In genomic region chr7:150688630-150689029, GRCh38 we compare ENCODE assay signal across 28 cellular contexts. TPM values are rescaled to one million over a fixed set of nuclear protein-coding genes. Genes with fewer than 3 reads are reported as not detected.
DNase-seq lines count a peak whose midpoint lies in the region; ATAC-seq, FAIRE-seq and TF ChIP-seq lines count a peak whose summit lies in the region.
"Had no signal": no experiment of that assay in that cellular context is flagged by ENCODE, and none has a peak within 500 bp of the region (broad histone marks: within the 10 kb centered on the region; RNA-seq: fewer than 3 reads in every experiment).

No MANE protein-coding gene starts in this region.

- no peak for FAIRE-seq in K562 (lab: Jason Lieb, UNC)
- FAIRE-seq: colon, HTR-8/SVneo had no signal

- no peaks in the 10 kb centered on the region for H3K9me1 ChIP-seq in K562 (ENCODE audit: control insufficient read depth, insufficient read depth, low read length)

- peak overlapping the region; percentile 99 for H3K27ac Mint-ChIP-seq in activated naive CD4-positive, alpha-beta T cell treated with anti-CD3 and anti-CD28 coated beads, Interleukin-2, amount 50 U/mL, for 24 hours
- peak overlapping the region; percentile 99 for H3K27ac Mint-ChIP-seq in T-helper 17 cell
- peak overlapping the region; percentile 96 for H3K27ac Mint-ChIP-seq in stimulated activated effector memory CD8-positive, alpha-beta T cell treated with anti-CD3 and anti-CD28 coated beads, Interleukin-12 subunit alpha, Interleukin-12 subunit beta, amount 100 ng/mL, for 72 hours
- H3K27ac Mint-ChIP-seq: type B pancreatic cell had no signal

- peaks cover 58% of the 10 kb centered on the region for H3K36me3 Mint-ChIP-seq in activated naive CD4-positive, alpha-beta T cell treated with anti-CD3 and anti-CD28 coated beads, Interleukin-2, amount 50 U/mL, for 24 hours
- H3K36me3 Mint-ChIP-seq in T-helper 17 cell (ENCODE audit: low read depth), result peaks cover 21% of the 10 kb centered on the region
- peaks cover 62% of the 10 kb centered on the region for H3K36me3 Mint-ChIP-seq in stimulated activated effector memory CD8-positive, alpha-beta T cell treated with anti-CD3 and anti-CD28 coated beads, Interleukin-12 subunit alpha, Interleukin-12 subunit beta, amount 100 ng/mL, for 72 hours
- H3K36me3 Mint-ChIP-seq: type B pancreatic cell had no signal

- POLR2A ChIA-PET in K562 (lab: Yijun Ruan, JAX), result no interaction called here

- intact Hi-C loops in K562 (cut with micrococcal nuclease) (no loop called here), psoas muscle (cut with DNase I) (no loop called here)

- no peak for DNase-seq in activated naive CD4-positive, alpha-beta T cell (lab: John Stamatoyannopoulos, UW)
- DNase-seq in T-helper 17 cell, result no peak
- DNase-seq in K562 (ENCODE audit: extremely low read depth in 1 of 4, low spot score in 3 of 4), result no peak
- DNase-seq in stimulated activated effector memory CD8-positive, alpha-beta T cell treated with anti-CD3 and anti-CD28 coated beads, Interleukin-12 subunit alpha, Interleukin-12 subunit beta, amount 100 ng/mL, for 72 hours (ENCODE audit: low spot score in 2 of 2), result no peak
- no peak for DNase-seq in psoas muscle
- DNase-seq in erythroblast (lab: John Stamatoyannopoulos, UW), result no peak
- DNase-seq: body of pancreas; DMS79; glutamatergic neuron; HCEC 1CT; Kasumi-1; left colon; midbrain; NCI-H1048; NCI-H2029; NCI-H226; NCI-H82; PC-3; SHP77 treated with DMSO at 0.1 percent for 48 hours; stimulated activated CD4-positive, alpha-beta T cell treated with anti-CD3 and anti-CD28 coated beads, Interleukin-2, amount 100 ng/mL, for 48 hours; stomach; WERI-Rb-1 had no signal

- no peaks in the 10 kb centered on the region for H3K4me1 ChIP-seq in K562 (replicated peaks in 1 of 2; ENCODE audit: control insufficient read depth in 2 of 2, insufficient read depth in 2 of 2, low read length in 2 of 2)
- no peaks in the 10 kb centered on the region for H3K4me1 ChIP-seq in psoas muscle

- no peak for TF ChIP-seq RAD21 in K562 (CRISPR knock-in tag; conservative IDR thresholded peaks at IDR 0.05 in 1 of 2, IDR thresholded peaks at IDR 0.05 in 1 of 2)

- H3K27me3 ChIP-seq in K562 (ENCODE audit: control insufficient read depth in 2 of 2, insufficient read depth in 2 of 2, low read length in 2 of 2) (peaks cover 8 to 16% of the 10 kb centered on the region in 2 experiments; a peak in 3 of 5 replicates), psoas muscle (ENCODE audit: insufficient read depth in 3 of 3, low read length in 2 of 3) (no peaks in the 10 kb centered on the region)
- H3K27me3 ChIP-seq: body of pancreas, stomach had no signal

- H3K36me3 ChIP-seq in K562 (ENCODE audit: control insufficient read depth, insufficient read depth, low read length) (no peaks in the 10 kb centered on the region), psoas muscle (ENCODE audit: insufficient read depth in 1 of 2, low read depth in 1 of 2) (no peaks in the 10 kb centered on the region)
- H3K36me3 ChIP-seq: WERI-Rb-1 had no signal

- WGBS in K562 (ENCODE audit: insufficient coverage, low coverage, missing lambda C conversion rate), result 4% methylated on average over 6 of the region's 6 CpGs
- WGBS in psoas muscle, 3 donors, result 81 to 94% (median 88%) methylated on average over 6 of the region's 6 CpGs

- no peaks in the 10 kb centered on the region for H3K27me3 Mint-ChIP-seq in activated naive CD4-positive, alpha-beta T cell treated with anti-CD3 and anti-CD28 coated beads, Interleukin-2, amount 50 U/mL, for 24 hours
- H3K27me3 Mint-ChIP-seq in T-helper 17 cell, result no peaks in the 10 kb centered on the region

- CTCF ChIA-PET in K562 (lab: Yijun Ruan, JAX; ENCODE audit: low intra/inter-chr PET ratio), result no interaction called here

- no peak overlapping the region for H2AFZ ChIP-seq in K562 (ENCODE audit: low read depth, low read length)

- H3K9me3 ChIP-seq in T-helper 17 cell (ENCODE audit: control insufficient read depth, low read length, poor library complexity, severe bottlenecking), result peaks cover 19% of the 10 kb centered on the region
- H3K9me3 ChIP-seq in K562 (replicated peaks; ENCODE audit: control insufficient read depth, insufficient read depth, low read depth, low read length), result no peaks in the 10 kb centered on the region
- H3K9me3 ChIP-seq in psoas muscle, result no peaks in the 10 kb centered on the region
- H3K9me3 ChIP-seq: body of pancreas had no signal

- no peaks in the 10 kb centered on the region for H3K79me2 ChIP-seq in K562 (ENCODE audit: control insufficient read depth, insufficient read depth, low read length)

- no peak overlapping the region for H3K9ac ChIP-seq in K562 (ENCODE audit: insufficient read depth in 1 of 2, low read depth in 2 of 2, low read length in 2 of 2)

- H3K9me3 Mint-ChIP-seq in activated naive CD4-positive, alpha-beta T cell treated with anti-CD3 and anti-CD28 coated beads, Interleukin-2, amount 50 U/mL, for 24 hours, result peaks cover 12% of the 10 kb centered on the region
- peaks cover 11% of the 10 kb centered on the region for H3K9me3 Mint-ChIP-seq in stimulated activated effector memory CD8-positive, alpha-beta T cell treated with anti-CD3 and anti-CD28 coated beads, Interleukin-12 subunit alpha, Interleukin-12 subunit beta, amount 100 ng/mL, for 72 hours
- H3K9me3 Mint-ChIP-seq: type B pancreatic cell had no signal

- no peak overlapping the region for H3K4me2 ChIP-seq in K562 (ENCODE audit: insufficient read depth, low read length)
- H3K4me2 ChIP-seq: smooth muscle cell had no signal

- TF ChIP-seq CTCF in K562 (IDR thresholded peaks at IDR 0.05 in 2 of 3, conservative IDR thresholded peaks at IDR 0.05 in 1 of 3; ENCODE audit: insufficient read depth in 2 of 3, low read depth in 1 of 3, low read length in 3 of 3) (peak in 1 of 3 experiments; percentile 33; a peak in 2 of 6 replicates), psoas muscle (IDR thresholded peaks at IDR 0.05) (no peak)

- no peak for TF ChIP-seq EP300 in K562 (IDR thresholded peaks at IDR 0.05; ENCODE audit: low read length)

- TF ChIP-seq POLR2A in K562 (conservative IDR thresholded peaks at IDR 0.05), result no peak
- TF ChIP-seq POLR2A in erythroblast (IDR thresholded peaks at IDR 0.05; ENCODE audit: low read length), result no peak

- ATAC-seq in T-helper 17 cell (no peak), K562 (peak; percentile 55), psoas muscle (no peak), GM21619 (IDR thresholded peaks at IDR 0.05; ENCODE audit: unreplicated experiment) (no peak)
- ATAC-seq in stimulated activated effector memory CD8-positive, alpha-beta T cell treated with anti-CD3 and anti-CD28 coated beads, Interleukin-12 subunit alpha, Interleukin-12 subunit beta, amount 100 ng/mL, for 72 hours, result no peak
- ATAC-seq: body of pancreas, left colon, PC-3 had no signal

- peak overlapping the region; percentile 96 for H3K4me3 Mint-ChIP-seq in activated naive CD4-positive, alpha-beta T cell treated with anti-CD3 and anti-CD28 coated beads, Interleukin-2, amount 50 U/mL, for 24 hours
- H3K4me3 Mint-ChIP-seq in T-helper 17 cell, result peak overlapping the region; percentile 99
- peak overlapping the region; percentile 86 for H3K4me3 Mint-ChIP-seq in stimulated activated effector memory CD8-positive, alpha-beta T cell treated with anti-CD3 and anti-CD28 coated beads, Interleukin-12 subunit alpha, Interleukin-12 subunit beta, amount 100 ng/mL, for 72 hours
- H3K4me3 Mint-ChIP-seq: type B pancreatic cell had no signal

- H3K4me1 Mint-ChIP-seq in activated naive CD4-positive, alpha-beta T cell treated with anti-CD3 and anti-CD28 coated beads, Interleukin-2, amount 50 U/mL, for 24 hours, result peaks cover 80% of the 10 kb centered on the region
- H3K4me1 Mint-ChIP-seq in T-helper 17 cell, result peaks cover 31% of the 10 kb centered on the region
- H3K4me1 Mint-ChIP-seq in stimulated activated effector memory CD8-positive, alpha-beta T cell treated with anti-CD3 and anti-CD28 coated beads, Interleukin-12 subunit alpha, Interleukin-12 subunit beta, amount 100 ng/mL, for 72 hours, result peaks cover 64% of the 10 kb centered on the region

- no TSS peak for BruUV-seq in K562 (replicated peaks; lab: Mats Ljungman, UMichigan)

- H3K4me3 ChIP-seq in K562, result no peak overlapping the region
- H3K4me3 ChIP-seq in psoas muscle, result no peak overlapping the region
- H3K4me3 ChIP-seq: body of pancreas, smooth muscle cell had no signal

- in situ Hi-C loops in K562 (cut with MboI), result no loop called here

- H3K27ac ChIP-seq in K562 (ENCODE audit: extremely low read depth, low read depth, low read length) (no peak overlapping the region), psoas muscle (no peak overlapping the region)
- H3K27ac ChIP-seq: body of pancreas, stomach, WERI-Rb-1 had no signal

- H4K20me1 ChIP-seq in K562 (replicated peaks; ENCODE audit: control insufficient read depth, insufficient read depth, low read length), result no peaks in the 10 kb centered on the region

RNA-seq across cellular contexts. Expression of gene GIMAP2, which starts 3.1 kb away (rescaled TPM):
- total RNA-seq in T-helper 17 cell (10 to 100 TPM; 53.7 to 68.2 TPM), K562 (2014; rRNA removed) (0.73 and 1.1 TPM in 2 replicates), K562 (2014; rRNA removed; fragmentation: Illumina TruSeq; extraction: Trizol) (1.1 and 1.4 TPM in 2 replicates), K562 (2015; rRNA removed; fragmentation: Illumina TruSeq; extraction: Trizol) (1.3 and 1.5 TPM in 2 replicates), K562 (2021) (1.1 and 1.2 TPM in 2 replicates), psoas muscle (1 to 10 TPM; 1.5 to 5.3 (median 2.8) TPM)
- total RNA-seq in K562 (2011; cell fraction: chromatin; rRNA removed; ENCODE audit: low replicate concordance), result 0.86 TPM in 1 of 2 replicates, not detected in the other
- 0.17 and 0.53 TPM in 2 replicates for total RNA-seq in K562 (2011; cell fraction: nucleolus; rRNA removed)
- 0.51 TPM in 1 of 2 replicates, not detected in the other for total RNA-seq in K562 (2011; cell fraction: nucleoplasm; rRNA removed)
- polyA plus RNA-seq in K562 (2011; rRNA removed) (0.14 and 0.52 TPM in 2 replicates), K562 (2014; fragmentation: Illumina TruSeq; extraction: Trizol) (0.65 and 0.83 TPM in 2 replicates), K562 (2014; fragmentation: Nextera tagmentation; extraction: Ambion mirVana) (1 to 10 TPM; 1.8 TPM), K562 (2014; rRNA removed) (0.37 and 0.57 TPM in 2 replicates), psoas muscle (1 to 10 TPM; 1.4 to 3.1 (median 2.3) TPM)
- polyA plus RNA-seq in K562 (2011; cell fraction: cytosol; rRNA removed), result 0.09 and 0.18 TPM in 2 replicates
- polyA plus RNA-seq in K562 (2011; cell fraction: nucleus; rRNA removed), result 0.14 and 0.15 TPM in 2 replicates
- polyA plus RNA-seq in K562 (2012), result 2.2 and 9.4 TPM in 2 replicates
- 0.42 and 0.60 TPM in 2 replicates for polyA minus RNA-seq in K562 (2011; rRNA and poly(A)+ RNA removed)
- polyA minus RNA-seq in K562 (2011; cell fraction: cytosol; rRNA and poly(A)+ RNA removed), result 0.76 TPM in 1 of 2 replicates, not detected in the other
- not detected in 2 replicates for polyA minus RNA-seq in K562 (2011; cell fraction: nucleus; rRNA and poly(A)+ RNA removed)
- total RNA-seq: PC-3, smooth muscle cell had no signal

RNA-seq across cellular contexts. Expression of gene GIMAP1, which starts 27.8 kb away (rescaled TPM):
- total RNA-seq in T-helper 17 cell, result 10 to 100 TPM; 14.1 to 23.0 TPM
- not detected in 2 replicates for total RNA-seq in K562 (2011; cell fraction: chromatin; rRNA removed; ENCODE audit: low replicate concordance)
- total RNA-seq in K562 (2011; cell fraction: nucleolus; rRNA removed), result not detected in 2 replicates
- not detected in 2 replicates for total RNA-seq in K562 (2011; cell fraction: nucleoplasm; rRNA removed)
- not detected in 2 replicates for total RNA-seq in K562 (2014; rRNA removed)
- total RNA-seq in K562 (2014; rRNA removed; fragmentation: Illumina TruSeq; extraction: Trizol), result not detected in 2 replicates
- total RNA-seq in K562 (2015; rRNA removed; fragmentation: Illumina TruSeq; extraction: Trizol), result not detected in 2 replicates
- 0.11 and 0.13 TPM in 2 replicates for total RNA-seq in K562 (2021)
- not detected in 2 replicates for polyA plus RNA-seq in K562 (2011; rRNA removed)
- polyA plus RNA-seq in K562 (2011; cell fraction: cytosol; rRNA removed), result 0.03 TPM in 1 of 2 replicates, not detected in the other
- not detected in 2 replicates for polyA plus RNA-seq in K562 (2011; cell fraction: nucleus; rRNA removed)
- polyA plus RNA-seq in K562 (2012), result not detected in 2 replicates
- not detected in 2 replicates for polyA plus RNA-seq in K562 (2014; fragmentation: Illumina TruSeq; extraction: Trizol)
- not detected for polyA plus RNA-seq in K562 (2014; fragmentation: Nextera tagmentation; extraction: Ambion mirVana)
- 0.04 TPM in 1 of 2 replicates, not detected in the other for polyA plus RNA-seq in K562 (2014; rRNA removed)
- polyA minus RNA-seq in K562 (2011; rRNA and poly(A)+ RNA removed), result not detected in 2 replicates
- polyA minus RNA-seq in K562 (2011; cell fraction: cytosol; rRNA and poly(A)+ RNA removed), result not detected in 2 replicates
- polyA minus RNA-seq in K562 (2011; cell fraction: nucleus; rRNA and poly(A)+ RNA removed), result not detected in 2 replicates
- 1 to 10 TPM; 1.8 to 3.9 (median 2.4) TPM for total RNA-seq in psoas muscle
- polyA plus RNA-seq in psoas muscle, result 1 to 10 TPM; 3.3 to 3.6 (median 3.5) TPM
- total RNA-seq: PC-3, smooth muscle cell had no signal
- polyA plus RNA-seq: smooth muscle cell had no signal

RNA-seq across cellular contexts. Expression of gene GIMAP5, which starts 48.6 kb away (rescaled TPM):
- total RNA-seq in T-helper 17 cell (10 to 100 TPM; 44.1 to 65.3 TPM), K562 (2014; rRNA removed) (not detected in 2 replicates), K562 (2014; rRNA removed; fragmentation: Illumina TruSeq; extraction: Trizol) (not detected in 2 replicates), K562 (2015; rRNA removed; fragmentation: Illumina TruSeq; extraction: Trizol) (not detected in 2 replicates), K562 (2021) (0.35 and 0.51 TPM in 2 replicates), psoas muscle (1 to 10 TPM; 4.1 to 8.4 (median 7.7) TPM)
- not detected in 2 replicates for total RNA-seq in K562 (2011; cell fraction: chromatin; rRNA removed; ENCODE audit: low replicate concordance)
- total RNA-seq in K562 (2011; cell fraction: nucleolus; rRNA removed), result not detected in 2 replicates
- total RNA-seq in K562 (2011; cell fraction: nucleoplasm; rRNA removed), result not detected in 2 replicates
- polyA plus RNA-seq in K562 (2011; rRNA removed) (not detected in 2 replicates), K562 (2014; fragmentation: Illumina TruSeq; extraction: Trizol) (not detected in 2 replicates), K562 (2014; fragmentation: Nextera tagmentation; extraction: Ambion mirVana) (not detected), K562 (2014; rRNA removed) (not detected in 2 replicates), psoas muscle (10 to 100 TPM in 2 of 3 donors, 1 to 10 TPM in 1; 8.8 to 12.4 (median 11.8) TPM)
- not detected in 2 replicates for polyA plus RNA-seq in K562 (2011; cell fraction: cytosol; rRNA removed)
- polyA plus RNA-seq in K562 (2011; cell fraction: nucleus; rRNA removed), result not detected in 2 replicates
- polyA plus RNA-seq in K562 (2012), result 0.48 TPM in 1 of 2 replicates, not detected in the other
- polyA minus RNA-seq in K562 (2011; rRNA and poly(A)+ RNA removed), result not detected in 2 replicates
- not detected in 2 replicates for polyA minus RNA-seq in K562 (2011; cell fraction: cytosol; rRNA and poly(A)+ RNA removed)
- not detected in 2 replicates for polyA minus RNA-seq in K562 (2011; cell fraction: nucleus; rRNA and poly(A)+ RNA removed)
- total RNA-seq: PC-3, smooth muscle cell had no signal
- polyA plus RNA-seq: smooth muscle cell had no signal

RNA-seq across cellular contexts. Expression of gene GIMAP6, which starts 56.4 kb away (rescaled TPM):
- total RNA-seq in T-helper 17 cell (10 to 100 TPM; 25.5 to 48.3 TPM), K562 (2014; rRNA removed) (0.20 and 0.45 TPM in 2 replicates), K562 (2014; rRNA removed; fragmentation: Illumina TruSeq; extraction: Trizol) (0.18 and 0.22 TPM in 2 replicates), K562 (2015; rRNA removed; fragmentation: Illumina TruSeq; extraction: Trizol) (0.38 and 0.43 TPM in 2 replicates), K562 (2021) (0.38 and 0.49 TPM in 2 replicates), psoas muscle (10 to 100 TPM; 10.3 to 21.8 (median 14.0) TPM)
- not detected in 2 replicates for total RNA-seq in K562 (2011; cell fraction: chromatin; rRNA removed; ENCODE audit: low replicate concordance)
- 0.26 TPM in 1 of 2 replicates, not detected in the other for total RNA-seq in K562 (2011; cell fraction: nucleolus; rRNA removed)
- not detected in 2 replicates for total RNA-seq in K562 (2011; cell fraction: nucleoplasm; rRNA removed)
- polyA plus RNA-seq in K562 (2011; rRNA removed) (0.04 TPM in 1 of 2 replicates, not detected in the other), K562 (2014; fragmentation: Illumina TruSeq; extraction: Trizol) (0.21 TPM in 2 replicates), K562 (2014; fragmentation: Nextera tagmentation; extraction: Ambion mirVana) (under 1 TPM; 0.04 TPM), K562 (2014; rRNA removed) (0.07 and 0.34 TPM in 2 replicates), psoas muscle (10 to 100 TPM in 1 of 3 donors, 1 to 10 TPM in 2; 8.2 to 12.6 (median 9.5) TPM)
- polyA plus RNA-seq in K562 (2011; cell fraction: cytosol; rRNA removed), result 0.01 and 0.06 TPM in 2 replicates
- polyA plus RNA-seq in K562 (2011; cell fraction: nucleus; rRNA removed), result 0.16 TPM in 1 of 2 replicates, not detected in the other
- 0.59 and 1.8 TPM in 2 replicates for polyA plus RNA-seq in K562 (2012)
- not detected in 2 replicates for polyA minus RNA-seq in K562 (2011; rRNA and poly(A)+ RNA removed)
- polyA minus RNA-seq in K562 (2011; cell fraction: cytosol; rRNA and poly(A)+ RNA removed), result not detected in 2 replicates
- 0.13 TPM in 1 of 2 replicates, not detected in the other for polyA minus RNA-seq in K562 (2011; cell fraction: nucleus; rRNA and poly(A)+ RNA removed)
- total RNA-seq: PC-3, smooth muscle cell had no signal
- polyA plus RNA-seq: smooth muscle cell had no signal

Comparison
In these comparisons a context has a peak if more than half of its experiments do, and no peak if none do; other contexts are left out.
1. RNA of gene GIMAP2, which starts 3.1 kb away (total RNA-seq): 53.7 to 68.2 TPM in T-helper 17 cell; 1.5 to 5.3 TPM in psoas muscle and 0.17 to 1.5 TPM in K562; every median in the first group is over 4 times any median in the second.
2. RNA of gene GIMAP5, which starts 48.6 kb away (total RNA-seq): 44.1 to 65.3 TPM in T-helper 17 cell; 4.1 to 8.4 TPM in psoas muscle and 0.35 to 0.51 TPM in K562; every median in the first group is over 4 times any median in the second.
3. Peak in every context shown above with its lines, with median percentiles within 50 percentile points of each other: H3K27ac Mint-ChIP-seq and H3K4me3 Mint-ChIP-seq.